19 cellular contexts compared by ENCODE assay signal in the genomic region with DNA sequence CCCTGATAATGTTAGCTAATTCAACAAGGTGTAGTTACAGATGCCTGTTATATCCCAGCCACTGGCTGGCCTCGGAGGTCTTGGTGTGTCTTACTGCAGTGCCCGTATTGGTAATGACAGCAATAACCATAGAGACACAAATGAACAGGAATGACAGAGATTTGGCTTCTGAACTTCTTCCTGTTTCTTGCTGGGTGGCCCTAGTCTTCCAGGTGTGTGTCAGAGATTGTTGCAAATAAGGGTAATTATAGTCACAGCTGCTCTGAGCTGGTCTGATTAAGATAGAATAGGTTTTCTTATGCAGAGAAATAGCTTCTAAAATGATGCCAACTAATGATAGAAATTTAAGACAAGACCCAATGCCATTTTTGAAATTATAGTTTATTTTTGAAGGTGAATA.
"Had no signal": no experiment of that assay in that cellular context is flagged by ENCODE, and none has a peak within 500 bp of the region (broad histone marks: within the 10 kb centered on the region; RNA-seq: fewer than 3 reads in every experiment).

No MANE protein-coding gene starts in this region.

- DNase-seq: KBM-7, MM.1S, NCI-H1092, NCI-H1105 treated with DMSO at 0.1 percent for 48 hours, NCI-H1417 treated with DMSO at 0.1 percent for 48 hours, NCI-H146, NCI-H1694 treated with DMSO at 0.1 percent for 48 hours, NCI-H1930, NCI-H2107, NCI-H2227 treated with DMSO at 0.1 percent for 48 hours, NCI-H446, NCI-H510A, NCI-H524 treated with DMSO at 0.1 percent for 48 hours, NCI-H82, PC-3, SHP77, SK-N-SH had no signal

- H3K9ac ChIP-seq: SK-N-SH had no signal

- H3K9me2 ChIP-seq: SK-N-SH had no signal

- H3K27ac ChIP-seq: HL-60, RWPE1 had no signal

- H3K4me2 ChIP-seq: SK-N-SH had no signal

- H3K9me3 ChIP-seq: SK-N-SH had no signal
